19 cellular contexts compared by ENCODE assay signal in genomic region chr11:66845876-66846212, GRCh38. TPM values are rescaled to one million over a fixed set of nuclear protein-coding genes. Genes with fewer than 3 reads are reported as not detected.
DNase-seq lines count a peak whose midpoint lies in the region; ATAC-seq and TF ChIP-seq lines count a peak whose summit lies in the region.
"Had no signal": no experiment of that assay in that cellular context is flagged by ENCODE, and none has a peak within 500 bp of the region (broad histone marks: within the 10 kb centered on the region; RNA-seq: fewer than 3 reads in every experiment).

No MANE protein-coding gene starts in this region.

- ATAC-seq in foreskin keratinocyte, result no peak
- ATAC-seq in HG02870 (IDR thresholded peaks at IDR 0.05; ENCODE audit: unreplicated experiment), result no peak
- ATAC-seq: activated CD8-positive, alpha-beta T cell treated with anti-CD3 and anti-CD28 coated beads for 36 hours; left lobe of liver; pancreas had no signal

- H3K27me3 ChIP-seq in Caco-2 (replicated peaks; ENCODE audit: control insufficient read depth, insufficient read depth, low read length), result no peaks in the 10 kb centered on the region
- H3K27me3 ChIP-seq in foreskin keratinocyte, result no peaks in the 10 kb centered on the region
- no peaks in the 10 kb centered on the region for H3K27me3 ChIP-seq in sigmoid colon
- H3K27me3 ChIP-seq in colonic mucosa, result no peaks in the 10 kb centered on the region
- H3K27me3 ChIP-seq: ascending aorta, BLaER1, pancreas had no signal

- DNase-seq in Caco-2, result peak in 1 of 2 experiments; percentile 39
- DNase-seq in LNCaP clone FGC (ENCODE audit: low read depth), result no peak
- DNase-seq in foreskin keratinocyte, result no peak
- DNase-seq in sigmoid colon, result peak; percentile 35
- no peak for DNase-seq in colonic mucosa
- DNase-seq in GOT3 (lab: John Stamatoyannopoulos, UW), result no peak
- DNase-seq: activated CD8-positive, alpha-beta T cell treated with anti-CD3 and anti-CD28 coated beads for 36 hours; activated effector memory CD4-positive, alpha-beta T cell treated with Interleukin-2 at 50 U/mL for 16 hours; DMS79; foreskin melanocyte; NCI-H1105; stimulated activated CD4-positive, alpha-beta T cell treated with anti-CD3 and anti-CD28 coated beads, Interleukin-2, amount 100 ng/mL, for 48 hours; SW 1271 had no signal

- intact Hi-C loops in Caco-2 (cut with micrococcal nuclease; ENCODE audit: unreplicated experiment), result no loop called here
- intact Hi-C loops in sigmoid colon (cut with DNase I), result no loop called here
- intact Hi-C loops in colonic mucosa (cut with DNase I), result no loop called here

- peaks cover 5% of the 10 kb centered on the region for H3K36me3 ChIP-seq in Caco-2 (ENCODE audit: control insufficient read depth, insufficient read depth, low read length)
- H3K36me3 ChIP-seq in sigmoid colon, result peaks cover 0 to 30% (median 7%) of the 10 kb centered on the region in 4 donors
- H3K36me3 ChIP-seq in colonic mucosa, result peaks cover 10% of the 10 kb centered on the region

- no peaks in the 10 kb centered on the region for H3K9me3 ChIP-seq in Caco-2
- no peaks in the 10 kb centered on the region for H3K9me3 ChIP-seq in sigmoid colon
- no peaks in the 10 kb centered on the region for H3K9me3 ChIP-seq in colonic mucosa
- H3K9me3 ChIP-seq: ascending aorta, BLaER1, pancreas, thoracic aorta had no signal

- H3K36me3 Mint-ChIP-seq in Caco-2 (ENCODE audit: insufficient read depth, unreplicated experiment), result peaks cover 51% of the 10 kb centered on the region

- peaks cover 13% of the 10 kb centered on the region for H3K4me1 Mint-ChIP-seq in Caco-2 (ENCODE audit: low read depth, unreplicated experiment)

- no peak for TF ChIP-seq POLR2A in sigmoid colon (IDR thresholded peaks at IDR 0.05)

- 91 to 93% methylated on average over 9 of the region's 9 CpGs for WGBS in sigmoid colon, 2 donors

- H3K27me3 Mint-ChIP-seq in Caco-2 (ENCODE audit: insufficient read depth, unreplicated experiment), result no peaks in the 10 kb centered on the region
- H3K27me3 Mint-ChIP-seq: activated CD8-positive, alpha-beta T cell treated with anti-CD3 and anti-CD28 coated beads for 36 hours had no signal

- H3K4me3 Mint-ChIP-seq in Caco-2 (ENCODE audit: unreplicated experiment), result no peak overlapping the region

- TF ChIP-seq CTCF in Caco-2 (IDR thresholded peaks at IDR 0.05; ENCODE audit: insufficient read depth in 1 of 2, low read depth in 1 of 2, low read length in 1 of 2, severe bottlenecking in 1 of 2, unreplicated experiment in 1 of 2), result no peak
- TF ChIP-seq CTCF in LNCaP clone FGC (IDR thresholded peaks at IDR 0.05; ENCODE audit: control insufficient read depth, extremely low read depth, insufficient read depth), result 0 out of 2 replicates have a peak, but pooled peaks have one; percentile 13
- TF ChIP-seq CTCF in foreskin keratinocyte (conservative IDR thresholded peaks at IDR 0.05), result peak; percentile 5
- no peak for TF ChIP-seq CTCF in sigmoid colon (IDR thresholded peaks at IDR 0.05)
- TF ChIP-seq CTCF in colonic mucosa (IDR thresholded peaks at IDR 0.05), result no peak

- TF ChIP-seq EP300 in sigmoid colon (IDR thresholded peaks at IDR 0.05), result no peak

- H3K4me3 ChIP-seq in Caco-2 (ENCODE audit: low read depth, low read length) (no peak overlapping the region), LNCaP clone FGC (ENCODE audit: low read depth, low read length) (no peak overlapping the region), sigmoid colon (no peak overlapping the region), colonic mucosa (no peak overlapping the region)
- H3K4me3 ChIP-seq: ascending aorta, BLaER1, pancreas, thoracic aorta had no signal

- H3K4me1 ChIP-seq in Caco-2 (peaks cover 6% of the 10 kb centered on the region), foreskin keratinocyte (peaks cover 3% of the 10 kb centered on the region), sigmoid colon (peaks cover 0 to 34% (median 27%) of the 10 kb centered on the region in 4 donors), colonic mucosa (peaks cover 12% of the 10 kb centered on the region)

- peak overlapping the region; percentile 35 for H3K27ac Mint-ChIP-seq in Caco-2 (ENCODE audit: unreplicated experiment)
- H3K27ac Mint-ChIP-seq: activated CD8-positive, alpha-beta T cell treated with anti-CD3 and anti-CD28 coated beads for 36 hours had no signal

- CTCF ChIA-PET in Caco-2 (lab: Charles Lee), result interaction anchor here (0.9 kb wide), 1 partner anchor 19 kb away, joined by 3 read pairs; no protein-coding TSS in a partner anchor

- BruUV-seq in Caco-2 (replicated peaks; lab: Mats Ljungman, UMichigan), result no TSS peak

- POLR2A ChIA-PET in Caco-2 (lab: Charles Lee), result no interaction called here

- H3K9me3 Mint-ChIP-seq in Caco-2 (ENCODE audit: unreplicated experiment), result no peaks in the 10 kb centered on the region
- H3K9me3 Mint-ChIP-seq: activated CD8-positive, alpha-beta T cell treated with anti-CD3 and anti-CD28 coated beads for 36 hours had no signal

- H3K9ac ChIP-seq in colonic mucosa (ENCODE audit: low read depth in 2 of 2, low read length in 2 of 2), result no peak overlapping the region
- H3K9ac ChIP-seq: BLaER1 had no signal

- H3K27ac ChIP-seq in foreskin keratinocyte (no peak overlapping the region), sigmoid colon (no peak overlapping the region), colonic mucosa (no peak overlapping the region)
- H3K27ac ChIP-seq: ascending aorta, BLaER1, pancreas, thoracic aorta had no signal

RNA-seq across cellular contexts. Expression of gene RCE1, which starts 2.6 kb away (rescaled TPM):
- total RNA-seq in Caco-2 (2022) (57.6 and 60.7 TPM in 2 replicates), foreskin keratinocyte (20.2 and 21.4 TPM in 2 replicates), sigmoid colon (10 to 100 TPM in 1 of 4 donors, 1 to 10 TPM in 3; 6.1 to 23.0 (median 9.1) TPM), colonic mucosa (10 to 100 TPM; 27.0 to 35.9 TPM)
- polyA plus RNA-seq in foreskin keratinocyte (24.3 and 26.4 TPM in 2 replicates), sigmoid colon (10 to 100 TPM in 1 of 3 donors, 1 to 10 TPM in 2; 7.8 to 21.8 (median 8.3) TPM)

RNA-seq across cellular contexts. Expression of gene LRFN4, which starts 11.0 kb away (rescaled TPM):
- total RNA-seq in Caco-2 (2022) (14.1 and 17.3 TPM in 2 replicates), foreskin keratinocyte (10.6 and 11.1 TPM in 2 replicates), sigmoid colon (1 to 10 TPM; 4.2 to 6.8 (median 4.4) TPM), colonic mucosa (10 to 100 TPM; 20.7 to 51.7 TPM)
- polyA plus RNA-seq in foreskin keratinocyte (10.7 and 11.5 TPM in 2 replicates), sigmoid colon (10 to 100 TPM in 1 of 3 donors, 1 to 10 TPM in 2; 4.2 to 32.2 (median 8.3) TPM)

Comparison
In these comparisons a context has a peak if more than half of its experiments do, and no peak if none do; other contexts are left out.
1. CTCF ChIP-seq: peak in LNCaP clone FGC (single experiment) and foreskin keratinocyte (single experiment); none in Caco-2 (0 of 2), sigmoid colon (0 of 4) and colonic mucosa (single experiment).